ENCODE assay signal across 1 cellular context in the genomic region with DNA sequence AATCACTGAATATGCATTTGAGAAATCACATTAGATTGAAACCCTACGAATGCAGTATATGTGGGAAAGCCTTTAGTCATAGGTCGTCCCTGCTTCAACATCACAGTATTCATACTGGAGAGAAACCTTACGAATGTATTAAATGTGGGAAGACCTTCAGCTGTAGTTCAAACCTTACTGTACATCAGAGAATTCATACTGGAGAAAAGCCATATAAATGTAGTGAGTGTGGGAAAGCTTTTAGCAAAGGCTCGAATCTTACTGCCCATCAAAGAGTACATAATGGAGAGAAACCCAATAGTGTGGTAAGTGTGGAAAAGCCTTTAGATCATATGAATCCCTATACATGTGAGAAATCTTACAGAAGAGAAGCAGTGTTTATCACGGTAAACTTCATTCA. TPM values are rescaled to one million over a fixed set of nuclear protein-coding genes. Genes with fewer than 3 reads are reported as not detected.
"Had no signal": no experiment of that assay in that cellular context is flagged by ENCODE, and none has a peak within 500 bp of the region (broad histone marks: within the 10 kb centered on the region; RNA-seq: fewer than 3 reads in every experiment).

No MANE protein-coding gene starts in this region.

RNA-seq across cellular contexts. Expression of a gene that starts 8.3 kb away (rescaled TPM):
- total RNA-seq: dermis microvascular lymphatic vessel endothelial cell had no signal
